Comparison of ENCODE assay signal across 16 cellular contexts in genomic region chr11:69468911-69469885, GRCh38. TPM values are rescaled to one million over a fixed set of nuclear protein-coding genes. Genes with fewer than 3 reads are reported as not detected.
"Had no signal": no experiment of that assay in that cellular context is flagged by ENCODE, and none has a peak within 500 bp of the region (broad histone marks: within the 10 kb centered on the region; RNA-seq: fewer than 3 reads in every experiment).

No MANE protein-coding gene starts in this region.

- H3K9me3 Mint-ChIP-seq: memory B cell; natural killer cell treated with Interleukin-12 subunit alpha and Interleukin-12 subunit beta and Interleukin-15 and Interleukin-18, amount 100 ng/mL, for 72 hours; type B pancreatic cell had no signal

- H3K4me1 Mint-ChIP-seq: activated CD4-positive, alpha-beta T cell treated with anti-CD3 and anti-CD28 coated beads, Interleukin-2, amount 10 ng/mL, durations not matched to agents 7 days and 5 days had no signal

- FAIRE-seq: frontal cortex had no signal

- H3K4me3 ChIP-seq: heart left ventricle had no signal

- DNase-seq: activated CD4-positive, alpha-beta T cell treated with anti-CD3 and anti-CD28 coated beads, Interleukin-2, amount 10 ng/mL, durations not matched to agents 7 days and 5 days; anterior cingulate cortex; stimulated activated CD4-positive, alpha-beta T cell treated with anti-CD3 and anti-CD28 coated beads, Interleukin-15, amount 100 ng/mL, for 24 hours; stimulated activated CD4-positive, alpha-beta T cell treated with anti-CD3 and anti-CD28 coated beads, Interleukin-4, amount 100 ng/mL, for 24 hours; stimulated activated naive CD4-positive, alpha-beta T cell had no signal

- ATAC-seq: heart left ventricle; natural killer cell treated with Interleukin-12 subunit alpha and Interleukin-12 subunit beta and Interleukin-15 and Interleukin-18, amount 100 ng/mL, for 72 hours had no signal

- H3K27ac ChIP-seq: epithelial cell of prostate, heart left ventricle had no signal

- H3K27ac Mint-ChIP-seq: activated CD4-positive, alpha-beta T cell treated with anti-CD3 and anti-CD28 coated beads, Interleukin-2, amount 10 ng/mL, durations not matched to agents 7 days and 5 days; activated T-helper 1 cell treated with anti-CD3 and anti-CD28 coated beads, Interleukin-12 subunit alpha, Interleukin-12 subunit beta, Interleukin-2, Interleukin-4 antibody, amounts not matched to agents 30 ng/mL and 10 ng/mL and 1 ng/mL, durations not matched to agents 14 hours and 24 hours and 36 hours; memory B cell; natural killer cell treated with Interleukin-12 subunit alpha and Interleukin-12 subunit beta and Interleukin-15 and Interleukin-18, amount 100 ng/mL, for 72 hours; T-helper 2 cell treated with Interferon-gamma antibody and Interleukin-4, amounts not matched to agents 5 μg/mL and 100 μg/mL, for 36 hours; type B pancreatic cell had no signal

- H3K36me3 Mint-ChIP-seq: natural killer cell treated with Interleukin-12 subunit alpha and Interleukin-12 subunit beta and Interleukin-15 and Interleukin-18, amount 100 ng/mL, for 72 hours; type B pancreatic cell had no signal

- H3K4me3 Mint-ChIP-seq: activated CD4-positive, alpha-beta T cell treated with anti-CD3 and anti-CD28 coated beads, Interleukin-2, amount 10 ng/mL, durations not matched to agents 7 days and 5 days; activated T-helper 1 cell treated with anti-CD3 and anti-CD28 coated beads, Interleukin-12 subunit alpha, Interleukin-12 subunit beta, Interleukin-2, Interleukin-4 antibody, amounts not matched to agents 30 ng/mL and 10 ng/mL and 1 ng/mL, durations not matched to agents 14 hours and 24 hours and 36 hours; memory B cell; natural killer cell treated with Interleukin-12 subunit alpha and Interleukin-12 subunit beta and Interleukin-15 and Interleukin-18, amount 100 ng/mL, for 72 hours; T-helper 2 cell treated with Interferon-gamma antibody and Interleukin-4, amounts not matched to agents 5 μg/mL and 100 μg/mL, for 36 hours; type B pancreatic cell had no signal

- H3K27me3 ChIP-seq: heart left ventricle had no signal

- H3K36me3 ChIP-seq: heart left ventricle had no signal

RNA-seq across cellular contexts. Expression of gene LINC01488, which starts 12.3 kb away (rescaled TPM):
- total RNA-seq: activated CD4-positive, alpha-beta T cell treated with anti-CD3 and anti-CD28 coated beads, Interleukin-2, amount 10 ng/mL, durations not matched to agents 7 days and 5 days; activated T-helper 1 cell treated with anti-CD3 and anti-CD28 coated beads, Interleukin-12 subunit alpha, Interleukin-12 subunit beta, Interleukin-2, Interleukin-4 antibody, amounts not matched to agents 30 ng/mL and 10 ng/mL and 1 ng/mL, durations not matched to agents 14 hours and 24 hours and 36 hours; frontal cortex; natural killer cell treated with Interleukin-12 subunit alpha and Interleukin-12 subunit beta and Interleukin-15 and Interleukin-18, amount 100 ng/mL, for 72 hours; osteocyte; pulmonary artery endothelial cell; subcutaneous adipose tissue had no signal
